3 cellular contexts compared by ENCODE assay signal in the genomic region with DNA sequence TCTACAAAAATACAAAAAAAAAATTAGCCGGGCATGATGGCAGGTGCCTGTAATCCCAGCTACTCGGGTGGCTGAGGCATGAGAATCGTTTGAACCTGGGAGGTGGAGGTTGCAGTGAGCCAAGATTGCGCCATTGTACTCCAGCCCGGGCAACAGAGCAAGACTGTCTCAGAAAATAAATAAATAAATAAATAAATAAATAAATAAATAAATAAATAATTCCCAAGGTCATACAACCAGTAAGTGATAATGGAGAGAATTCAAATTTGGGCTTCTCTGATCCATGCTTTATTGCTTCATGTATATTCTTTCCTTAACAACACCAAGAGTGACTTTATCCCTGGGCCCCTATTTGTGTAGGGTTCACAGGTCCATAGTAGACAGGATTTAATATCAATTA. TPM values are rescaled to one million over a fixed set of nuclear protein-coding genes. Genes with fewer than 3 reads are reported as not detected.
"Had no signal": no experiment of that assay in that cellular context is flagged by ENCODE, and none has a peak within 500 bp of the region (broad histone marks: within the 10 kb centered on the region; RNA-seq: fewer than 3 reads in every experiment).

No MANE protein-coding gene starts in this region.

RNA-seq across cellular contexts. Expression of a gene that starts 10.5 kb away (rescaled TPM):
- total RNA-seq: naive thymus-derived CD8-positive, alpha-beta T cell; natural killer cell; natural killer cell treated with Interleukin-12 subunit alpha and Interleukin-12 subunit beta and Interleukin-15 and Interleukin-18, amount 100 ng/mL, for 72 hours had no signal
- polyA plus RNA-seq: naive thymus-derived CD8-positive, alpha-beta T cell had no signal
